ENCODE assay signal across 8 cellular contexts in genomic region chr15:75449585-75450306, GRCh38. TPM values are rescaled to one million over a fixed set of nuclear protein-coding genes. Genes with fewer than 3 reads are reported as not detected.
DNase-seq lines count a peak whose midpoint lies in the region; TF ChIP-seq lines count a peak whose summit lies in the region.

No MANE protein-coding gene starts in this region.

- H3K27ac ChIP-seq in ectodermal cell (ENCODE audit: insufficient read depth, low read depth, low read length, poor library complexity, severe bottlenecking): peak overlapping the region; percentile 93

- no peak for TF ChIP-seq CTCF in BE2C (IDR thresholded peaks at IDR 0.05; ENCODE audit: low read depth, low read length)
- TF ChIP-seq CTCF in nephron progenitor cell (IDR thresholded peaks at IDR 0.05): no peak

- H3K4me3 Mint-ChIP-seq in nephron progenitor cell: peak overlapping the region; percentile 97

- H3K36me3 ChIP-seq in BE2C: no peaks in the 10 kb centered on the region
- peaks cover 19% of the 10 kb centered on the region for H3K36me3 ChIP-seq in MG63
- no peaks in the 10 kb centered on the region for H3K36me3 ChIP-seq in ectodermal cell (ENCODE audit: control insufficient read depth, insufficient read depth, low read length)

- no peak for DNase-seq in BE2C
- DNase-seq in MG63: no peak
- DNase-seq in nephron progenitor cell: no peak
- DNase-seq in dedifferentiated amniotic fluid mesenchymal stem cell (ENCODE audit: extremely low spot score): no peak
- no peak for DNase-seq in kidney tubule cell (ENCODE audit: low spot score)
- no peak for DNase-seq in GM03348 (ENCODE audit: low spot score)
- no peak for DNase-seq in NCI-H1105 (lab: John Stamatoyannopoulos, UW)

- H3K9me3 ChIP-seq in BE2C (no peaks in the 10 kb centered on the region), MG63 (no peaks in the 10 kb centered on the region), ectodermal cell (ENCODE audit: control insufficient read depth, low read length) (no peaks in the 10 kb centered on the region)

- H3K36me3 Mint-ChIP-seq in nephron progenitor cell (ENCODE audit: low read depth): peaks cover 19% of the 10 kb centered on the region

- H3K4me3 ChIP-seq in BE2C (ENCODE audit: low read depth, low read length): peak overlapping the region; percentile 75
- peak overlapping the region; percentile 65 for H3K4me3 ChIP-seq in MG63
- H3K4me3 ChIP-seq in ectodermal cell (ENCODE audit: insufficient read depth, low read depth, low read length): peak overlapping the region; percentile 64

- H3K27ac Mint-ChIP-seq in nephron progenitor cell: peak overlapping the region; percentile 100

- H3K4me1 Mint-ChIP-seq in nephron progenitor cell: peaks cover 61% of the 10 kb centered on the region

- H3K27me3 ChIP-seq in BE2C (no peaks in the 10 kb centered on the region), MG63 (no peaks in the 10 kb centered on the region), ectodermal cell (ENCODE audit: control insufficient read depth, insufficient read depth, low read length, poor library complexity, severe bottlenecking) (no peaks in the 10 kb centered on the region)

- H3K9me3 Mint-ChIP-seq in nephron progenitor cell: no peaks in the 10 kb centered on the region

- peaks cover 3% of the 10 kb centered on the region for H3K27me3 Mint-ChIP-seq in nephron progenitor cell (ENCODE audit: low read depth, poor library complexity)

- 82 to 83% methylated on average over 14 of the region's 14 CpGs for WGBS in ectodermal cell, 2 experiments

- no peaks in the 10 kb centered on the region for H3K4me1 ChIP-seq in BE2C
- peaks cover 3% of the 10 kb centered on the region for H3K4me1 ChIP-seq in ectodermal cell (ENCODE audit: control insufficient read depth, insufficient read depth, low read length)

RNA-seq across cellular contexts. Expression of gene SIN3A, which starts 1.7 kb away (rescaled TPM):
- 34.3 TPM for polyA plus RNA-seq in BE2C (2012; ENCODE audit: insufficient read depth, insufficient read length, low read depth)
- 18.0 and 21.4 TPM in 2 replicates for total RNA-seq in MG63 (2014; rRNA removed; shearing (Covaris generic); ENCODE audit: low replicate concordance)
- 89.6 TPM for polyA plus RNA-seq in ectodermal cell (2013, experiment 1 of 4)
- 101 TPM for polyA plus RNA-seq in ectodermal cell (2013, experiment 2 of 4)
- polyA plus RNA-seq in ectodermal cell (2013, experiment 3 of 4): 66.1 TPM
- polyA plus RNA-seq in ectodermal cell (2013, experiment 4 of 4): 72.5 TPM
